In genomic region chr10:60182691-60183090, GRCh38 we compare ENCODE assay signal across 19 cellular contexts.
DNase-seq lines count a peak whose midpoint lies in the region; TF ChIP-seq lines count a peak whose summit lies in the region.
"Had no signal": no experiment of that assay in that cellular context is flagged by ENCODE, and none has a peak within 500 bp of the region (broad histone marks: within the 10 kb centered on the region; RNA-seq: fewer than 3 reads in every experiment).

No MANE protein-coding gene starts in this region.

- peaks cover 0 to 29% of the 10 kb centered on the region in 2 donors for H3K4me1 ChIP-seq in right atrium auricular region
- H3K4me1 ChIP-seq in uterus: peaks cover 0 to 5% of the 10 kb centered on the region in 2 donors
- H3K4me1 ChIP-seq in PC-9 (replicated peaks; ENCODE audit: insufficient read depth): peaks cover 19% of the 10 kb centered on the region
- H3K4me1 ChIP-seq: foreskin keratinocyte, lower lobe of right lung had no signal

- TF ChIP-seq CTCF in cardiac fibroblast (IDR thresholded peaks at IDR 0.05; ENCODE audit: low read depth, low read length) (no peak), right atrium auricular region (IDR thresholded peaks at IDR 0.05) (no peak), uterus (IDR thresholded peaks at IDR 0.05) (no peak), PC-9 (conservative IDR thresholded peaks at IDR 0.05) (no peak)

- no peaks in the 10 kb centered on the region for H3K9me2 ChIP-seq in PC-9 (ENCODE audit: insufficient read depth)

- intact Hi-C loops in uterus (cut with DNase I; ENCODE audit: low total_unique reads): no loop called here
- intact Hi-C loops in PC-9 (cut with micrococcal nuclease; ENCODE audit: unreplicated experiment): no loop called here

- TF ChIP-seq POLR2A in uterus (IDR thresholded peaks at IDR 0.05): no peak

- no peaks in the 10 kb centered on the region for H3K79me2 ChIP-seq in PC-9 (ENCODE audit: low read depth)

- H3K27me3 ChIP-seq in right atrium auricular region: no peaks in the 10 kb centered on the region
- no peaks in the 10 kb centered on the region for H3K27me3 ChIP-seq in uterus
- H3K27me3 ChIP-seq in PC-9 (ENCODE audit: insufficient read depth, low read depth): no peaks in the 10 kb centered on the region
- H3K27me3 ChIP-seq: foreskin keratinocyte had no signal

- H3K4me3 ChIP-seq in cardiac fibroblast (replicated peaks in 1 of 2; ENCODE audit: low read depth in 2 of 2, low read length in 2 of 2) (no peak overlapping the region), right atrium auricular region (no peak overlapping the region), uterus (no peak overlapping the region), PC-9 (no peak overlapping the region)
- H3K4me3 ChIP-seq: GM23338, lower lobe of right lung had no signal

- no peak overlapping the region for H2AFZ ChIP-seq in PC-9
- H2AFZ ChIP-seq: GM23338 had no signal

- no peaks in the 10 kb centered on the region for H3K9me3 ChIP-seq in right atrium auricular region
- H3K9me3 ChIP-seq in uterus: no peaks in the 10 kb centered on the region
- no peaks in the 10 kb centered on the region for H3K9me3 ChIP-seq in PC-9 (ENCODE audit: insufficient read depth, low read depth)
- H3K9me3 ChIP-seq: lower lobe of right lung had no signal

- H3K36me3 ChIP-seq in right atrium auricular region: peaks cover 27% of the 10 kb centered on the region
- H3K36me3 ChIP-seq in uterus: no peaks in the 10 kb centered on the region
- no peaks in the 10 kb centered on the region for H3K36me3 ChIP-seq in PC-9 (ENCODE audit: low read depth)

- POLR2A ChIA-PET in PC-9 (lab: Charles Lee; ENCODE audit: unreplicated experiment): no interaction called here

- DNase-seq in NCI-H82 (lab: John Stamatoyannopoulos, UW): peak; percentile 12
- no peak for DNase-seq in NCI-H82 treated with DMSO at 0.1 percent for 48 hours (lab: John Stamatoyannopoulos, UW; ENCODE audit: unreplicated experiment)
- DNase-seq in cardiac fibroblast (ENCODE audit: low read depth in 2 of 2): peak; percentile 33 to 78
- no peak for DNase-seq in right atrium auricular region (ENCODE audit: low spot score)
- peak in 1 of 2 donors; percentile 24 for DNase-seq in uterus
- no peak for DNase-seq in NCI-H446 (lab: John Stamatoyannopoulos, UW)
- no peak for DNase-seq in cerebellar nuclear complex (lab: John Stamatoyannopoulos, UW)
- DNase-seq in PC-9: no peak
- DNase-seq: 8988T; activated CD4-positive, alpha-beta T cell treated with anti-CD3 and anti-CD28 coated beads, Interleukin-2, amount 50 U/mL, for 4 hours; activated naive CD8-positive, alpha-beta T cell treated with anti-CD3 and anti-CD28 coated beads, Interleukin-2, amount 50 U/mL, for 24 hours; activated T-cell treated with anti-CD3 and anti-CD28 coated beads, Interleukin-2, amount 50 U/mL, for 48 hours; CD4-positive, CD25-positive, alpha-beta regulatory T cell; DMS79 treated with DMSO at 0.1 percent for 48 hours; foreskin keratinocyte; Karpas-422; lower lobe of right lung; NCI-H146 had no signal

- CTCF ChIA-PET in PC-9 (lab: Charles Lee): no interaction called here

- peak overlapping the region; percentile 58 to 60 for H3K27ac ChIP-seq in right atrium auricular region
- peak overlapping the region; percentile 55 to 61 for H3K27ac ChIP-seq in uterus
- no peak overlapping the region for H3K27ac ChIP-seq in PC-9
- H3K27ac ChIP-seq: foreskin keratinocyte, lower lobe of right lung had no signal

- H4K20me1 ChIP-seq in PC-9 (ENCODE audit: insufficient read depth): no peaks in the 10 kb centered on the region

- H3F3A ChIP-seq in PC-9 (ENCODE audit: insufficient read depth, low read depth): peaks cover 13% of the 10 kb centered on the region; the same call in 1 of the 2 replicates

- BruUV-seq in PC-9 (replicated peaks; lab: Mats Ljungman, UMichigan): no TSS peak

- H3K4me2 ChIP-seq in PC-9: no peak overlapping the region
- H3K4me2 ChIP-seq: GM23338 had no signal

Comparison
In these comparisons a context has a peak if more than half of its experiments do, and no peak if none do; other contexts are left out.
1. DNase-seq: peak in NCI-H82 (single experiment) and cardiac fibroblast (2 of 2); none in NCI-H82 treated with DMSO at 0.1 percent for 48 hours (single experiment), right atrium auricular region (single experiment), NCI-H446 (0 of 2), cerebellar nuclear complex (0 of 2) and PC-9 (0 of 2).